ENCODE assay signal across 1 cellular context in the genomic region with DNA sequence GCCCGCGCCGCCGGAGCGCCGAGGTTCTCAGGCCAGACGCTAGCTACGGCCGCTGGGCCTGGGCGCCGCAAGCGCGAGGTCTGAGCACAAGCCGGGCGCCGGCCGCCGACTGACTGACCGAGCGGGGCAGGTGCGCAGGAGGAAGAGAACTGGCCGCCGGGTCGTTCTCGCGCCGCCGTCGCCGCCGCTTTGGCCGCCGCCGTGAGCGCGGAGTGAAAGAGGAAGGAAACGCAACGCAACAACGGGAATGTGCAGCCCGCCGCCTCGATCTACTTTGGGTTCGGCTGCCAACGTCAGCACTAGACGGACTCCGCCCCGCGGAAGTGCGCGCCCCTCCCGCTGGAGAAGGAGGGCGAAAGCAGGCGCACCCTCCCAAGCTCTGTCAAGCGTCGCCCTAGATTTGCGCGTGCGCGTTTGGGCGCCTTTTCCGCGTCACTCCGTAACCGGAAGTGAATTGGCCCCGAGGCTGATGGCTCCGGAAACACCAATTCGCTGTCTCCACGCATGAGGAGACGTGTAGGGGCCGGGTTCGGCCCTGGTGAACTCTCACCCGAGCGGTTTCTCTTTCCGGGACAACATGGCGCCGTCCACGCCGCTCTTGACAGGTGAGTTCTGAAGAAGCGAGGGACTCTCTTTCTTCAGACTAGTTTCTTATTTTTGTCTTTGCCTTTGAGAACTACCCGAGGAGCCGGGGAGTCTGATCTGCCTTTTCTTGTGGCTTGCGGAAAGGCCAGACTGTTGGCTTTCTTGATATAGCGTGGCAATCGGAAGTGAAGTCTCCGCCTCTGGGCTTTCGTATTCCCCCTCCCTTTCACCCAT.
TF ChIP-seq lines count a peak whose summit lies in the region.

TSS of gene EIF2A (plus strand) at position 562 of the 819 bp plus-strand sequence. CDS start at position 578, 16 bp downstream.
TSS of gene SERP1 (minus strand) at position 271 of the 819 bp plus-strand sequence. CDS start 361 bp downstream, outside the sequence.

TF ChIP-seq in WTC11, 78 proteins besides CTCF, POLR2A, EP300 and RAD21 (continued from another document):
- TF ChIP-seq PRDM15 (CRISPR knock-in tag; IDR thresholded peaks at IDR 0.05) (no peak), SP1 (CRISPR knock-in tag; conservative IDR thresholded peaks at IDR 0.05) (peak; percentile 91), CREB1 (CRISPR knock-in tag; IDR thresholded peaks at IDR 0.05) (peak; percentile 87), GABPB1 (CRISPR knock-in tag; IDR thresholded peaks at IDR 0.05) (peak; percentile 89), ZBTB21 (CRISPR knock-in tag; IDR thresholded peaks at IDR 0.05; ENCODE audit: borderline replicate concordance) (peak; percentile 88), ZSCAN18 (CRISPR knock-in tag; IDR thresholded peaks at IDR 0.05) (no peak), FOXP1 (CRISPR knock-in tag; IDR thresholded peaks at IDR 0.05; ENCODE audit: borderline replicate concordance) (peak; percentile 81), RORB (CRISPR knock-in tag; IDR thresholded peaks at IDR 0.05) (no peak), NFYB (CRISPR knock-in tag; conservative IDR thresholded peaks at IDR 0.05; ENCODE audit: low read depth) (peak; percentile 32; the same call in 1 of the 2 replicates), ZNF232 (CRISPR knock-in tag; IDR thresholded peaks at IDR 0.05) (peak; percentile 86; the same call in 1 of the 2 replicates), ZNF396 (CRISPR knock-in tag; IDR thresholded peaks at IDR 0.05; ENCODE audit: borderline replicate concordance) (no peak), NFATC4 (CRISPR knock-in tag; IDR thresholded peaks at IDR 0.05) (no peak), ELF4 (CRISPR knock-in tag; IDR thresholded peaks at IDR 0.05; ENCODE audit: low read depth) (0 out of 2 replicates have a peak, but pooled peaks have one; percentile 69), CREM (CRISPR knock-in tag; IDR thresholded peaks at IDR 0.05) (peak; percentile 99), ZNF416 (CRISPR knock-in tag; IDR thresholded peaks at IDR 0.05) (0 out of 2 replicates have a peak, but pooled peaks have one; percentile 40), SMAD3 (CRISPR knock-in tag; IDR thresholded peaks at IDR 0.05; ENCODE audit: borderline replicate concordance) (0 out of 2 replicates have a peak, but pooled peaks have one; percentile 67), FOXK1 (CRISPR knock-in tag; IDR thresholded peaks at IDR 0.05) (peak; percentile 90), ZNF121 (CRISPR knock-in tag; IDR thresholded peaks at IDR 0.05) (no peak)
- TF ChIP-seq, protein P1, sequence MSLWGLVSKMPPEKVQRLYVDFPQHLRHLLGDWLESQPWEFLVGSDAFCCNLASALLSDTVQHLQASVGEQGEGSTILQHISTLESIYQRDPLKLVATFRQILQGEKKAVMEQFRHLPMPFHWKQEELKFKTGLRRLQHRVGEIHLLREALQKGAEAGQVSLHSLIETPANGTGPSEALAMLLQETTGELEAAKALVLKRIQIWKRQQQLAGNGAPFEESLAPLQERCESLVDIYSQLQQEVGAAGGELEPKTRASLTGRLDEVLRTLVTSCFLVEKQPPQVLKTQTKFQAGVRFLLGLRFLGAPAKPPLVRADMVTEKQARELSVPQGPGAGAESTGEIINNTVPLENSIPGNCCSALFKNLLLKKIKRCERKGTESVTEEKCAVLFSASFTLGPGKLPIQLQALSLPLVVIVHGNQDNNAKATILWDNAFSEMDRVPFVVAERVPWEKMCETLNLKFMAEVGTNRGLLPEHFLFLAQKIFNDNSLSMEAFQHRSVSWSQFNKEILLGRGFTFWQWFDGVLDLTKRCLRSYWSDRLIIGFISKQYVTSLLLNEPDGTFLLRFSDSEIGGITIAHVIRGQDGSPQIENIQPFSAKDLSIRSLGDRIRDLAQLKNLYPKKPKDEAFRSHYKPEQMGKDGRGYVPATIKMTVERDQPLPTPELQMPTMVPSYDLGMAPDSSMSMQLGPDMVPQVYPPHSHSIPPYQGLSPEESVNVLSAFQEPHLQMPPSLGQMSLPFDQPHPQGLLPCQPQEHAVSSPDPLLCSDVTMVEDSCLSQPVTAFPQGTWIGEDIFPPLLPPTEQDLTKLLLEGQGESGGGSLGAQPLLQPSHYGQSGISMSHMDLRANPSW (CRISPR knock-in tag; conservative IDR thresholded peaks at IDR 0.05; ENCODE audit: low read depth), result 0 out of 2 replicates have a peak, but pooled peaks have one; percentile 85
- TF ChIP-seq, protein P2, sequence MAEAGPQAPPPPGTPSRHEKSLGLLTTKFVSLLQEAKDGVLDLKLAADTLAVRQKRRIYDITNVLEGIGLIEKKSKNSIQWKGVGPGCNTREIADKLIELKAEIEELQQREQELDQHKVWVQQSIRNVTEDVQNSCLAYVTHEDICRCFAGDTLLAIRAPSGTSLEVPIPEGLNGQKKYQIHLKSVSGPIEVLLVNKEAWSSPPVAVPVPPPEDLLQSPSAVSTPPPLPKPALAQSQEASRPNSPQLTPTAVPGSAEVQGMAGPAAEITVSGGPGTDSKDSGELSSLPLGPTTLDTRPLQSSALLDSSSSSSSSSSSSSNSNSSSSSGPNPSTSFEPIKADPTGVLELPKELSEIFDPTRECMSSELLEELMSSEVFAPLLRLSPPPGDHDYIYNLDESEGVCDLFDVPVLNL (CRISPR knock-in tag; IDR thresholded peaks at IDR 0.05; ENCODE audit: borderline replicate concordance, low read depth), result peak; percentile 45; the same call in 1 of the 2 replicates
